In the genomic region with DNA sequence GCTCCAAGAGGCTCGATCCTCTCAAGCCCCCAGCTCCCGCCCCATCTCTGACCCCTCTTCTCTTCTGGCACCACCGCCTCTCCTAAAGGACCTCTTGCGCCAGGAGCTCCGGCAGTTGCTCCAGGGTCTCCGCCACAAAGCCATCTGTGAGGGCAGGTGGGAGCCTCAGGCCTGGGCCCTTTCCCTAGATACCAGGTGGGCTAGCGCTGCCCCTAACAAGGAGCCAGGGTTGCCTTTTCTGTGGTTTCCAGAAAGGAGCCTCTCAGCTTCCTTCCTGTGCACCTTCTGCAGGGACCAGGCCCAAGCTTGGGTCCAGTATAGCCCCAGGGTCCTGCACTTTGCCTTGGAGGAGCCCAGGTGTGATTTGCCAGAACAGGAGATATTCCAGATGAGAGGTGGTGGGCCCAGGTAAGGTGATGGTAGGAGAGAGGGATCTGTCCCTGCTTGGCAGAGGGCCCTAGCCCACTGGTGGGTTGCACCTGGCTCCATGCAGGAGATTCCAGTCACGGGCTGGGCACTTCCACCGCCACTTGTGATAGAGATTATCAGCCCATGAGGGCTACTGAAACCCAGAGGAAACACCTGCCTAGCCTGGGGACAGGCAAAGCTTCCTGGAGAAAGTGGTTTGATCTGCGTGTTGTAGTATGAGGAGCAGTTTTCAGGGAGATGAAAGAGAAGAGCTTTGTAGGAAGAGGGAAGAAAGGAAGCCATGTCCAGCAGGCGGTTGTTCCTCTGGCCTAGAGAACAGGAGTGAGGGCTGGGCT, we compare ENCODE assay signal across 8 cellular contexts. TPM values are rescaled to one million over a fixed set of nuclear protein-coding genes. Genes with fewer than 3 reads are reported as not detected.
A peak's percentile ranks its signal among the peaks of the same experiment; 100 is the strongest.
DNase-seq lines count a peak whose midpoint lies in the region; ATAC-seq, FAIRE-seq and TF ChIP-seq lines count a peak whose summit lies in the region.

No MANE protein-coding gene starts in this region.

- TF ChIP-seq RAD21 in IMR-90 (IDR thresholded peaks at IDR 0.05; ENCODE audit: low read length) = no peak

- peak overlapping the region; percentile 81 for H3K4me2 ChIP-seq in IMR-90 (ENCODE audit: low read depth, low read length)

- no peak for TF ChIP-seq CTCF in AG04449 (IDR thresholded peaks at IDR 0.05; ENCODE audit: insufficient read depth, low read length, missing control alignments)
- TF ChIP-seq CTCF in IMR-90 (conservative IDR thresholded peaks at IDR 0.05; ENCODE audit: low read depth, low read length) = no peak
- no peak for TF ChIP-seq CTCF in bronchial epithelial cell (IDR thresholded peaks at IDR 0.05; ENCODE audit: insufficient read depth, low read length, severe bottlenecking)
- no peak for TF ChIP-seq CTCF in lower leg skin (IDR thresholded peaks at IDR 0.05)

- peaks cover 5% of the 10 kb centered on the region for H3K9me1 ChIP-seq in IMR-90 (ENCODE audit: insufficient read depth, low read length)

- no peak for FAIRE-seq in bronchial epithelial cell (lab: Jason Lieb, UNC)

- H2AFZ ChIP-seq in IMR-90 (replicated peaks; ENCODE audit: low read length, poor library complexity) = peak overlapping the region; percentile 97

- BruUV-seq in IMR-90 (replicated peaks; lab: Mats Ljungman, UMichigan) = no TSS peak

- H3K23ac ChIP-seq in IMR-90 (ENCODE audit: low read depth, low read length) = 0 out of 2 replicates have a peak overlapping the region, but pooled peaks have one; percentile 7

- no peak overlapping the region for H3K56ac ChIP-seq in IMR-90 (ENCODE audit: extremely low read depth, insufficient read depth, low read length)

- H3K4me3 ChIP-seq in AG04449 (ENCODE audit: low read depth, low read length) (peak overlapping the region; percentile 79), IMR-90 (ENCODE audit: insufficient read depth, low read depth, low read length) (peak overlapping the region; percentile 75), bronchial epithelial cell (ENCODE audit: low read depth, low read length) (peak overlapping the region; percentile 62), muscle layer of colon (ENCODE audit: low read depth in 1 of 2, low read length in 2 of 2) (peak overlapping the region; percentile 63 to 79), lower leg skin (ENCODE audit: low read depth, poor library complexity, severe bottlenecking) (no peak overlapping the region)

- H4K91ac ChIP-seq in IMR-90 (ENCODE audit: insufficient read depth, low read depth, low read length) = no peak overlapping the region

- H3K27ac ChIP-seq in IMR-90 (ENCODE audit: insufficient read depth, low read length) = no peak overlapping the region
- peak overlapping the region; percentile 75 for H3K27ac ChIP-seq in muscle layer of colon (ENCODE audit: low read depth, low read length)

- intact Hi-C loops in IMR-90 (cut with micrococcal nuclease) (no loop called here), lower leg skin (cut with DNase I; ENCODE audit: low total_unique reads) (no loop called here)

- H4K5ac ChIP-seq in IMR-90 (ENCODE audit: low read depth, low read length) = no peak overlapping the region; the same call in 1 of the 2 replicates

- in situ Hi-C loops in IMR-90 (cut with MboI; ENCODE audit: low sequenced_read_pairs) = no loop called here

- no peak for ATAC-seq in IMR-90 (ENCODE audit: low read depth)

- no peak overlapping the region for H2BK5ac ChIP-seq in IMR-90 (ENCODE audit: low read depth, low read length, poor library complexity, severe bottlenecking)

- POLR2A ChIA-PET in AG04449 (lab: Yijun Ruan, JAX) (interaction anchor here (0.6 to 2.0 kb wide), 4 partner anchors 17 to 229 kb away, joined by 3 to 6 read pairs (median 4); a partner anchor contains a TSS), IMR-90 (lab: Charles Lee; ENCODE audit: unreplicated experiment) (interaction anchor here (0.6 kb wide), 1 partner anchor 249 kb away, joined by 13 read pairs; no protein-coding TSS in a partner anchor)

- dilution Hi-C loops in IMR-90 (cut with HindIII; ENCODE audit: low sequenced_read_pairs, unreplicated experiment) = no loop called here

- no peaks in the 10 kb centered on the region; the same call in 1 of the 2 replicates for H3K36me3 ChIP-seq in IMR-90 (ENCODE audit: control insufficient read depth, insufficient read depth, low read length)
- peaks cover 1% of the 10 kb centered on the region for H3K36me3 ChIP-seq in bronchial epithelial cell (ENCODE audit: control insufficient read depth, insufficient read depth, low read length)
- no peaks in the 10 kb centered on the region for H3K36me3 ChIP-seq in muscle layer of colon (ENCODE audit: insufficient read depth, low read length)

- TF ChIP-seq POLR2A in IMR-90 (IDR thresholded peaks at IDR 0.05; ENCODE audit: low read depth, low read length) = no peak
- no peak for TF ChIP-seq POLR2A in lower leg skin (IDR thresholded peaks at IDR 0.05)

- H3K79me1 ChIP-seq in IMR-90 (ENCODE audit: low read depth in 1 of 2, low read length in 2 of 2) = no peaks in the 10 kb centered on the region

- no peak overlapping the region for H2BK15ac ChIP-seq in IMR-90 (ENCODE audit: low read depth, low read length)

- H4K20me1 ChIP-seq in IMR-90 (ENCODE audit: insufficient read depth, low read length) = peaks cover 2% of the 10 kb centered on the region; the same call in 1 of the 2 replicates

- peaks cover 7% of the 10 kb centered on the region for H3K4me1 ChIP-seq in IMR-90 (ENCODE audit: control insufficient read depth, insufficient read depth, low read length)
- peaks cover 16% of the 10 kb centered on the region for H3K4me1 ChIP-seq in muscle layer of colon (ENCODE audit: insufficient read depth, low read length)

- no peak overlapping the region for H2BK120ac ChIP-seq in IMR-90 (ENCODE audit: low read depth, low read length)

- H3K27me3 ChIP-seq in IMR-90 (ENCODE audit: control insufficient read depth, insufficient read depth, low read length) = no peaks in the 10 kb centered on the region
- H3K27me3 ChIP-seq in bronchial epithelial cell (ENCODE audit: control insufficient read depth, insufficient read depth, low read length) = no peaks in the 10 kb centered on the region
- no peaks in the 10 kb centered on the region for H3K27me3 ChIP-seq in muscle layer of colon (ENCODE audit: control insufficient read depth in 1 of 2, insufficient read depth in 2 of 2, low read length in 2 of 2)

- no peak overlapping the region; the same call in 1 of the 2 replicates for H2AK5ac ChIP-seq in IMR-90 (ENCODE audit: low read depth, low read length)

- H4K8ac ChIP-seq in IMR-90 (ENCODE audit: low read depth in 2 of 2, low read length in 2 of 2) = peak overlapping the region; percentile 85 to 90; a peak in 2 of 4 replicates

- H3K18ac ChIP-seq in IMR-90 (ENCODE audit: low read depth, low read length) = no peak overlapping the region

- no peaks in the 10 kb centered on the region for H3K9me3 ChIP-seq in IMR-90 (ENCODE audit: control insufficient read depth, insufficient read depth, low read length)
- no peaks in the 10 kb centered on the region for H3K9me3 ChIP-seq in muscle layer of colon (ENCODE audit: low read length)

- WGBS in IMR-90 (ENCODE audit: extremely low coverage in 2 of 2, insufficient read length in 1 of 2), 2 experiments = 62% methylated on average over 5 of the region's 11 CpGs; no CpG with 5 or more reads in 1 of the 2 experiments
- 44 to 46% methylated on average over 11 of the region's 11 CpGs for WGBS in lower leg skin, 2 donors

- DNase-seq in AG04449 (ENCODE audit: low read depth, low spot score) (no peak), IMR-90 (no peak), bronchial epithelial cell (ENCODE audit: low read depth) (no peak), Kasumi-1 (lab: John Stamatoyannopoulos, UW) (no peak), DMS153 treated with DMSO at 0.1 percent for 48 hours (lab: John Stamatoyannopoulos, UW; ENCODE audit: unreplicated experiment) (no peak), lower leg skin (ENCODE audit: low spot score in 2 of 2) (no peak), GM03348 (ENCODE audit: low spot score) (no peak)

- no peak overlapping the region for H3K4ac ChIP-seq in IMR-90 (ENCODE audit: low read depth, low read length)

- no peak overlapping the region for H2BK20ac ChIP-seq in IMR-90 (ENCODE audit: low read depth, low read length)

- H3K9ac ChIP-seq in IMR-90 (ENCODE audit: low read depth, low read length) = peak overlapping the region; percentile 44; the same call in 1 of the 2 replicates
- peak overlapping the region; percentile 57 for H3K9ac ChIP-seq in muscle layer of colon (ENCODE audit: low read length)

- peak overlapping the region; percentile 83 for H2AK9ac ChIP-seq in IMR-90 (replicated peaks; ENCODE audit: low read depth, low read length, poor library complexity)

- no peak overlapping the region for H3K14ac ChIP-seq in IMR-90 (replicated peaks; ENCODE audit: low read depth, low read length)

- CTCF ChIA-PET in AG04449 (lab: Yijun Ruan, JAX) (interaction anchor here (0.9 to 9.3 kb wide), 9 partner anchors 10 to 602 kb away, joined by 3 to 103 read pairs (median 4); no protein-coding TSS in a partner anchor), IMR-90 (lab: Yijun Ruan, JAX) (interaction anchor here (0.7 to 1.3 kb wide), 2 partner anchors 13 to 55 kb away, joined by 3 to 4 read pairs; no protein-coding TSS in a partner anchor)

RNA-seq across cellular contexts. Expression of a gene that starts 1.0 kb away (rescaled TPM):
- 1.4 and 1.7 TPM in 2 replicates for total RNA-seq in IMR-90 (2012; rRNA removed)
- 4.3 and 4.6 TPM in 2 replicates for polyA plus RNA-seq in IMR-90 (2012; rRNA removed)
- polyA plus RNA-seq in IMR-90 (2012; cell fraction: cytosol; rRNA removed) = 4.3 and 4.7 TPM in 2 replicates
- 11.7 and 31.3 TPM in 2 replicates for polyA plus RNA-seq in IMR-90 (2012; cell fraction: nucleus; rRNA removed; ENCODE audit: low replicate concordance)
- total RNA-seq in bronchial epithelial cell = 2.6 and 3.7 TPM in 2 replicates
- total RNA-seq in lower leg skin = 1 to 10 TPM; 1.6 to 6.1 (median 2.7) TPM

RNA-seq across cellular contexts. Expression of a gene that starts 13.4 kb away (rescaled TPM):
- 57.2 and 60.8 TPM in 2 replicates for total RNA-seq in IMR-90 (2012; rRNA removed)
- 52.3 and 74.7 TPM in 2 replicates for polyA plus RNA-seq in IMR-90 (2012; rRNA removed)
- polyA plus RNA-seq in IMR-90 (2012; cell fraction: cytosol; rRNA removed) = 67.7 and 79.7 TPM in 2 replicates
- 31.2 and 77.9 TPM in 2 replicates for polyA plus RNA-seq in IMR-90 (2012; cell fraction: nucleus; rRNA removed; ENCODE audit: low replicate concordance)
- total RNA-seq in bronchial epithelial cell = 72.7 and 84.0 TPM in 2 replicates
- 10 to 100 TPM; 21.6 to 50.5 (median 30.3) TPM for total RNA-seq in lower leg skin

RNA-seq across cellular contexts. Expression of a gene that starts 17.7 kb away (rescaled TPM):
- total RNA-seq in IMR-90 (2012; rRNA removed) (72.1 and 80.3 TPM in 2 replicates), bronchial epithelial cell (220 and 241 TPM in 2 replicates), lower leg skin (100 to 1,000 TPM; 135 to 180 (median 169) TPM)
- 169 and 209 TPM in 2 replicates for polyA plus RNA-seq in IMR-90 (2012; rRNA removed)
- 211 and 228 TPM in 2 replicates for polyA plus RNA-seq in IMR-90 (2012; cell fraction: cytosol; rRNA removed)
- 173 and 195 TPM in 2 replicates for polyA plus RNA-seq in IMR-90 (2012; cell fraction: nucleus; rRNA removed; ENCODE audit: low replicate concordance)

RNA-seq across cellular contexts. Expression of a gene that starts 22.6 kb away (rescaled TPM):
- 18.9 and 21.0 TPM in 2 replicates for total RNA-seq in IMR-90 (2012; rRNA removed)
- polyA plus RNA-seq in IMR-90 (2012; rRNA removed) = 32.2 and 38.0 TPM in 2 replicates
- polyA plus RNA-seq in IMR-90 (2012; cell fraction: cytosol; rRNA removed) = 23.4 and 39.1 TPM in 2 replicates
- polyA plus RNA-seq in IMR-90 (2012; cell fraction: nucleus; rRNA removed; ENCODE audit: low replicate concordance) = 133 and 182 TPM in 2 replicates
- 17.9 and 31.9 TPM in 2 replicates for total RNA-seq in bronchial epithelial cell
- total RNA-seq in lower leg skin = 10 to 100 TPM; 12.8 to 26.6 (median 17.7) TPM

RNA-seq across cellular contexts. Expression of a gene that starts 38.8 kb away (rescaled TPM):
- total RNA-seq in IMR-90 (2012; rRNA removed) = 1.9 and 2.0 TPM in 2 replicates
- polyA plus RNA-seq in IMR-90 (2012; rRNA removed) = 6.2 and 6.6 TPM in 2 replicates
- polyA plus RNA-seq in IMR-90 (2012; cell fraction: cytosol; rRNA removed) = 3.6 and 12.7 TPM in 2 replicates
- 19.1 and 30.0 TPM in 2 replicates for polyA plus RNA-seq in IMR-90 (2012; cell fraction: nucleus; rRNA removed; ENCODE audit: low replicate concordance)
- 13.4 and 21.9 TPM in 2 replicates for total RNA-seq in bronchial epithelial cell
- 10 to 100 TPM; 55.8 to 85.7 (median 62.0) TPM for total RNA-seq in lower leg skin
